12 cellular contexts compared by ENCODE assay signal in the genomic region with DNA sequence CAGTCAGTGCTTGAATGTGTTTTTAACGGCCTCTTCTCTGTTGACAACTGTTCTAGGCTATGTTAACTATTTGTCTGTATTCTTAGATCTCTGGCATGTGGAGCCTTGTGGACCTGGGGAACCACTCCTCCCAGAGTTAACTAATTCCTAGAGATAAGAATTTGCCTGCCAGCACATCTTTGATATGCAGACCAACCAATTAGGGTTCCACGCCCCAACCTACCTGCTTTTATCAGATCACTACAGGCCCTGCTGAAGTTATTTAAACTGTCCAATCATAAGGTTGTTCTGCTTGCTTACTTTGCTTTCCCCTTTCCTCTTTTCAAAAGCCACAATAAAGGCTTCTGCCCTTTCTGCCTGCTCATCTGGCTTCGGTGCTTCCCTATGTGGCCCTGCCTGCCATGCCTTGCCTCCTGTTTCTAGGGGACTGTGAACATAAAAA. TPM values are rescaled to one million over a fixed set of nuclear protein-coding genes. Genes with fewer than 3 reads are reported as not detected.
DNase-seq lines count a peak whose midpoint lies in the region; ATAC-seq, FAIRE-seq and TF ChIP-seq lines count a peak whose summit lies in the region.
"Had no signal": no experiment of that assay in that cellular context is flagged by ENCODE, and none has a peak within 500 bp of the region (broad histone marks: within the 10 kb centered on the region; RNA-seq: fewer than 3 reads in every experiment).

No MANE protein-coding gene starts in this region.

- no peak for TF ChIP-seq CTCF in GM10248 (IDR thresholded peaks at IDR 0.05; ENCODE audit: control extremely low read depth, extremely low read depth, low read depth, missing control alignments)
- no peak for TF ChIP-seq CTCF in OCI-LY7 (conservative IDR thresholded peaks at IDR 0.05; ENCODE audit: low read length)
- no peak for TF ChIP-seq CTCF in PC-9 (conservative IDR thresholded peaks at IDR 0.05)

- H4K8ac ChIP-seq in mesendoderm (ENCODE audit: low read depth, low read length) = no peak overlapping the region

- H3K4me2 ChIP-seq in OCI-LY7 (ENCODE audit: low read length) = peak overlapping the region; percentile 41
- no peak overlapping the region for H3K4me2 ChIP-seq in mesendoderm (ENCODE audit: low read length)
- H3K4me2 ChIP-seq in PC-9 = no peak overlapping the region
- H3K4me2 ChIP-seq in GM23248 (ENCODE audit: unreplicated experiment) = no peak overlapping the region

- no peak overlapping the region for H3K56ac ChIP-seq in mesendoderm (ENCODE audit: low read length)

- H3K9me3 ChIP-seq in OCI-LY7 (ENCODE audit: low read length) (no peaks in the 10 kb centered on the region), PC-9 (ENCODE audit: insufficient read depth, low read depth) (no peaks in the 10 kb centered on the region), GM23248 (ENCODE audit: low read depth) (no peaks in the 10 kb centered on the region)
- H3K9me3 ChIP-seq: colonic mucosa, HAP-1 had no signal

- no peak overlapping the region for H3K4me3 ChIP-seq in OCI-LY7 (ENCODE audit: low read depth, low read length, poor library complexity, severe bottlenecking)
- no peak overlapping the region for H3K4me3 ChIP-seq in mesendoderm (ENCODE audit: low read length)
- no peak overlapping the region for H3K4me3 ChIP-seq in PC-9
- no peak overlapping the region for H3K4me3 ChIP-seq in GM23248
- H3K4me3 ChIP-seq: colonic mucosa, HAP-1 had no signal

- H2AFZ ChIP-seq in OCI-LY7 (ENCODE audit: low read length) = peak overlapping the region; percentile 69
- H2AFZ ChIP-seq in PC-9 = no peak overlapping the region
- no peak overlapping the region for H2AFZ ChIP-seq in GM23248

- BruUV-seq in OCI-LY7 (replicated peaks; lab: Mats Ljungman, UMichigan) (no TSS peak), PC-9 (replicated peaks; lab: Mats Ljungman, UMichigan) (no TSS peak)

- H3K27me3 ChIP-seq in mesendoderm (ENCODE audit: insufficient read depth, low read length, poor library complexity) (no peaks in the 10 kb centered on the region), PC-9 (ENCODE audit: insufficient read depth, low read depth) (no peaks in the 10 kb centered on the region), GM23248 (replicated peaks; ENCODE audit: insufficient read depth) (no peaks in the 10 kb centered on the region)
- H3K27me3 ChIP-seq: colonic mucosa had no signal

- H2BK15ac ChIP-seq in mesendoderm (replicated peaks; ENCODE audit: low read depth) = no peak overlapping the region

- H3K9me2 ChIP-seq in OCI-LY7 (ENCODE audit: insufficient read depth, low read length) (no peaks in the 10 kb centered on the region), PC-9 (ENCODE audit: insufficient read depth) (no peaks in the 10 kb centered on the region), GM23248 (ENCODE audit: insufficient read depth) (no peaks in the 10 kb centered on the region)

- intact Hi-C loops in OCI-LY7 (cut with micrococcal nuclease; ENCODE audit: unreplicated experiment) = no loop called here
- intact Hi-C loops in PC-9 (cut with micrococcal nuclease; ENCODE audit: unreplicated experiment) = no loop called here

- H2AK5ac ChIP-seq in mesendoderm (ENCODE audit: low read length) = no peak overlapping the region

- H3K79me2 ChIP-seq in OCI-LY7 (ENCODE audit: insufficient read depth, low read depth, low read length) = no peaks in the 10 kb centered on the region
- no peaks in the 10 kb centered on the region for H3K79me2 ChIP-seq in mesendoderm (ENCODE audit: control insufficient read depth, insufficient read depth, low read length)
- H3K79me2 ChIP-seq in PC-9 (ENCODE audit: low read depth) = no peaks in the 10 kb centered on the region
- H3K79me2 ChIP-seq in GM23248 (ENCODE audit: insufficient read depth) = no peaks in the 10 kb centered on the region

- CTCF ChIA-PET in GM10248 (lab: Yijun Ruan, JAX) = interaction anchor here (1.2 to 1.5 kb wide), 2 partner anchors 10 to 17 kb away, joined by 3 read pairs; no protein-coding TSS in a partner anchor
- CTCF ChIA-PET in OCI-LY7 (lab: Charles Lee; ENCODE audit: unreplicated experiment) = no interaction called here
- CTCF ChIA-PET in PC-9 (lab: Charles Lee) = interaction anchor here (0.5 kb wide), 1 partner anchor 360 kb away, joined by 5 read pairs; no protein-coding TSS in a partner anchor

- FAIRE-seq in H54 (lab: Jason Lieb, UNC) = no peak

- TF ChIP-seq POLR2A in H54 (IDR thresholded peaks at IDR 0.05; ENCODE audit: low read depth, low read length) = no peak

- ATAC-seq in HG02610 (IDR thresholded peaks at IDR 0.05; ENCODE audit: unreplicated experiment) = peak; percentile 71
- ATAC-seq: activated CD8-positive, alpha-beta memory T cell treated with anti-CD3 and anti-CD28 coated beads, Interleukin-2, amount 10 ng/mL, durations not matched to agents 7 days and 5 days; Panc1 had no signal

- H2BK120ac ChIP-seq in mesendoderm (ENCODE audit: low read depth, low read length) = no peak overlapping the region

- no peaks in the 10 kb centered on the region for H3F3A ChIP-seq in PC-9 (ENCODE audit: insufficient read depth, low read depth)
- no peaks in the 10 kb centered on the region for H3F3A ChIP-seq in GM23248 (ENCODE audit: insufficient read depth)

- H3K79me1 ChIP-seq in mesendoderm (ENCODE audit: low read length) = no peaks in the 10 kb centered on the region

- H2BK5ac ChIP-seq in mesendoderm (ENCODE audit: low read length) = no peak overlapping the region

- in situ Hi-C loops in GM23248 (cut with MboI) = no loop called here

- H3K27ac ChIP-seq in OCI-LY7 (ENCODE audit: low read depth, low read length, poor library complexity, severe bottlenecking) = peak overlapping the region; percentile 14
- no peak overlapping the region for H3K27ac ChIP-seq in mesendoderm (ENCODE audit: low read depth, low read length)
- H3K27ac ChIP-seq in PC-9 = no peak overlapping the region
- no peak overlapping the region for H3K27ac ChIP-seq in GM23248
- H3K27ac ChIP-seq: colonic mucosa had no signal

- POLR2A ChIA-PET in GM10248 (lab: Yijun Ruan, JAX) = no interaction called here
- POLR2A ChIA-PET in OCI-LY7 (lab: Charles Lee) = interaction anchor here (0.6 kb wide), 1 partner anchor 191 kb away, joined by 3 read pairs; no protein-coding TSS in a partner anchor
- POLR2A ChIA-PET in PC-9 (lab: Charles Lee; ENCODE audit: unreplicated experiment) = no interaction called here

- H3K36me3 ChIP-seq in OCI-LY7 (ENCODE audit: insufficient read depth, low read length) (no peaks in the 10 kb centered on the region), mesendoderm (ENCODE audit: control insufficient read depth, insufficient read depth, low read length) (no peaks in the 10 kb centered on the region), PC-9 (ENCODE audit: low read depth) (no peaks in the 10 kb centered on the region), GM23248 (ENCODE audit: low read depth) (no peaks in the 10 kb centered on the region)
- H3K36me3 ChIP-seq: colonic mucosa, HAP-1 had no signal

- H3K4ac ChIP-seq in mesendoderm (ENCODE audit: low read depth, low read length) = no peak overlapping the region

- DNase-seq in GM10248 (ENCODE audit: extremely low spot score) (peak; percentile 31), OCI-LY7 (ENCODE audit: low spot score) (peak; percentile 36), mesendoderm (peak; percentile 88), PC-9 (no peak), H54 (ENCODE audit: insufficient read length, low spot score) (no peak), GM23248 (no peak)
- DNase-seq in stimulated activated CD4-positive, alpha-beta T cell treated with anti-CD3 and anti-CD28 coated beads, Interleukin-4, amount 100 ng/mL, for 4 hours = no peak
- DNase-seq: activated CD8-positive, alpha-beta memory T cell treated with anti-CD3 and anti-CD28 coated beads, Interleukin-2, amount 10 ng/mL, durations not matched to agents 7 days and 5 days; colonic mucosa had no signal

- no peak overlapping the region for H4K5ac ChIP-seq in mesendoderm (ENCODE audit: low read length)

- no peak overlapping the region for H3K9ac ChIP-seq in mesendoderm (ENCODE audit: low read length)
- no peak overlapping the region for H3K9ac ChIP-seq in GM23248

- peak overlapping the region; percentile 70 for H3K18ac ChIP-seq in mesendoderm (ENCODE audit: low read length)

- no peaks in the 10 kb centered on the region for H4K20me1 ChIP-seq in OCI-LY7 (ENCODE audit: insufficient read depth, low read length)
- H4K20me1 ChIP-seq in PC-9 (ENCODE audit: insufficient read depth) = no peaks in the 10 kb centered on the region
- no peaks in the 10 kb centered on the region for H4K20me1 ChIP-seq in GM23248 (ENCODE audit: insufficient read depth)

- no CpG with 5 or more reads among the region's 3 CpGs for WGBS in mesendoderm (ENCODE audit: extremely low coverage, insufficient coverage, low lambda C conversion rate)
- 76 to 83% methylated on average over 3 of the region's 3 CpGs for WGBS in GM23248 (ENCODE audit: low coverage in 1 of 2, low lambda C conversion rate in 2 of 2, missing lambda C conversion rate in 2 of 2), 2 experiments

- H3K23ac ChIP-seq in mesendoderm (ENCODE audit: low read length) = no peak overlapping the region

- H3K4me1 ChIP-seq in OCI-LY7 (ENCODE audit: insufficient read depth, low read length, poor library complexity, severe bottlenecking) (peaks cover 11% of the 10 kb centered on the region), mesendoderm (ENCODE audit: control insufficient read depth, low read depth, low read length) (no peaks in the 10 kb centered on the region), PC-9 (replicated peaks; ENCODE audit: insufficient read depth) (0 out of 2 replicates have a peak, but pooled peaks cover 4% of the 10 kb centered on the region), GM23248 (ENCODE audit: insufficient read depth) (peaks cover 10% of the 10 kb centered on the region)
- H3K4me1 ChIP-seq: colonic mucosa, HAP-1 had no signal

RNA-seq across cellular contexts. Expression of gene CYBRD1, which starts 8.5 kb away (rescaled TPM):
- total RNA-seq in OCI-LY7 (2014; rRNA removed; shearing (Covaris generic)) = not detected in 2 replicates
- total RNA-seq in OCI-LY7 (2022) (not detected in 2 replicates), PC-9 (2021) (125 and 132 TPM in 2 replicates)
- polyA plus RNA-seq in mesendoderm (2013, experiment 1 of 2) = 12.3 TPM
- polyA plus RNA-seq in mesendoderm (2013, experiment 2 of 2) = 10.7 TPM
- 222 and 248 TPM in 2 replicates for total RNA-seq in GM23248 (2014; rRNA removed; shearing (Covaris generic))
- polyA plus RNA-seq in GM23248 (2016; fragmentation: Nextera tagmentation; extraction: Ambion mirVana) = 166 and 168 TPM in 2 replicates

Comparison
In these comparisons a context has a peak if more than half of its experiments do, and no peak if none do; other contexts are left out.
1. DNase-seq: peak in GM10248 (single experiment), OCI-LY7 (single experiment) and mesendoderm (single experiment); none in PC-9 (0 of 2), stimulated activated CD4-positive, alpha-beta T cell treated with anti-CD3 and anti-CD28 coated beads, Interleukin-4, amount 100 ng/mL, for 4 hours (0 of 2), H54 (single experiment) and GM23248 (single experiment).
2. RNA of gene CYBRD1, which starts 8.5 kb away (total RNA-seq): 222 to 248 TPM in GM23248 and 125 to 132 TPM in PC-9; not detected in OCI-LY7; every median in the first group is over 100 times any median in the second.